ENCODE assay signal across 8 cellular contexts in genomic region chr15:90870354-90871096, GRCh38. TPM values are rescaled to one million over a fixed set of nuclear protein-coding genes. Genes with fewer than 3 reads are reported as not detected.
DNase-seq lines count a peak whose midpoint lies in the region; ATAC-seq and TF ChIP-seq lines count a peak whose summit lies in the region.

No MANE protein-coding gene starts in this region.

- H3K4me2 ChIP-seq in SU-DHL-6 (ENCODE audit: low read depth, low read length, poor library complexity, severe bottlenecking) (peak overlapping the region; percentile 55), neuronal stem cell (ENCODE audit: insufficient read depth, low read length, poor library complexity, severe bottlenecking) (peak overlapping the region; percentile 76)

- H2AFZ ChIP-seq in SU-DHL-6 (ENCODE audit: low read depth, low read length, severe bottlenecking) (peak overlapping the region; percentile 39), neuronal stem cell (ENCODE audit: low read length) (peak overlapping the region; percentile 90)

- H3K9me3 ChIP-seq in SU-DHL-6 (ENCODE audit: insufficient read depth, low read length): no peaks in the 10 kb centered on the region
- no peaks in the 10 kb centered on the region for H3K9me3 ChIP-seq in esophagus (ENCODE audit: control insufficient read depth in 2 of 2, insufficient read depth in 1 of 2, low read depth in 1 of 2, low read length in 1 of 2)
- no peaks in the 10 kb centered on the region for H3K9me3 ChIP-seq in neuronal stem cell (replicated peaks in 1 of 2; ENCODE audit: control insufficient read depth in 2 of 2, insufficient read depth in 1 of 2, low read depth in 1 of 2, low read length in 2 of 2)

- H3K4ac ChIP-seq in neuronal stem cell (ENCODE audit: low read length): no peak overlapping the region

- DNase-seq in H7: no peak
- DNase-seq in neuronal stem cell (ENCODE audit: low spot score): no peak
- DNase-seq in NCI-H2029 treated with DMSO at 0.1 percent for 48 hours (lab: John Stamatoyannopoulos, UW): no peak
- no peak for DNase-seq in NOMO-1 treated with DMSO at 0.1 percent for 48 hours (lab: John Stamatoyannopoulos, UW; ENCODE audit: unreplicated experiment)

- peak overlapping the region; percentile 50 for H2BK15ac ChIP-seq in neuronal stem cell (ENCODE audit: low read length)

- H3K18ac ChIP-seq in neuronal stem cell (ENCODE audit: low read length): peak overlapping the region; percentile 94

- no peak overlapping the region for H3K27ac ChIP-seq in SU-DHL-6 (ENCODE audit: low read depth, low read length)
- peak overlapping the region; percentile 87 to 89 for H3K27ac ChIP-seq in esophagus (ENCODE audit: low read depth in 2 of 2, low read length in 1 of 2)
- H3K27ac ChIP-seq in neuronal stem cell (replicated peaks; ENCODE audit: low read length): peak overlapping the region; percentile 42

- H3K27me3 ChIP-seq in H7 (ENCODE audit: control insufficient read depth, insufficient read depth, low read length) (no peaks in the 10 kb centered on the region), SU-DHL-6 (ENCODE audit: low read length) (no peaks in the 10 kb centered on the region), esophagus (ENCODE audit: control insufficient read depth in 1 of 2, insufficient read depth in 2 of 2, low read length in 2 of 2) (no peaks in the 10 kb centered on the region), neuronal stem cell (ENCODE audit: control insufficient read depth in 3 of 3, insufficient read depth in 3 of 3, low read depth in 1 of 3, low read length in 3 of 3) (no peaks in the 10 kb centered on the region)

- H2AK5ac ChIP-seq in neuronal stem cell (ENCODE audit: low read depth, low read length): no peak overlapping the region

- H4K91ac ChIP-seq in neuronal stem cell (ENCODE audit: low read depth, low read length, poor library complexity): no peak overlapping the region

- H3K9ac ChIP-seq in SU-DHL-6 (ENCODE audit: low read length) (peak overlapping the region; percentile 43; the same call in 1 of the 2 replicates), neuronal stem cell (ENCODE audit: low read depth, low read length, poor library complexity) (peak overlapping the region; percentile 68)

- no peaks in the 10 kb centered on the region for H3K79me2 ChIP-seq in SU-DHL-6 (ENCODE audit: insufficient read depth, low read length)

- H3K36me3 ChIP-seq in H7 (replicated peaks; ENCODE audit: control insufficient read depth, insufficient read depth, low read length) (no peaks in the 10 kb centered on the region), SU-DHL-6 (ENCODE audit: low read length) (no peaks in the 10 kb centered on the region), esophagus (ENCODE audit: control insufficient read depth in 2 of 2, insufficient read depth in 2 of 2, low read length in 1 of 2) (peaks cover 0 to 2% of the 10 kb centered on the region in 2 donors), neuronal stem cell (replicated peaks in 1 of 2; ENCODE audit: control insufficient read depth in 2 of 2, insufficient read depth in 2 of 2, low read length in 2 of 2) (no peaks in the 10 kb centered on the region)

- H2BK120ac ChIP-seq in neuronal stem cell (ENCODE audit: low read depth, low read length): peak overlapping the region; percentile 53

- H3K23ac ChIP-seq in neuronal stem cell (ENCODE audit: low read depth, low read length, poor library complexity): no peak overlapping the region

- peaks cover 3% of the 10 kb centered on the region for H3K79me1 ChIP-seq in neuronal stem cell (ENCODE audit: low read depth, low read length)

- H3F3A ChIP-seq in SU-DHL-6 (ENCODE audit: insufficient read depth): no peaks in the 10 kb centered on the region

- peaks cover 14 to 23% of the 10 kb centered on the region in 2 donors for H3K4me1 ChIP-seq in esophagus (ENCODE audit: control insufficient read depth in 2 of 2, insufficient read depth in 2 of 2, low read length in 1 of 2)
- H3K4me1 ChIP-seq in neuronal stem cell (ENCODE audit: control insufficient read depth in 2 of 2, insufficient read depth in 1 of 2, low read depth in 1 of 2, low read length in 2 of 2): peaks cover 35 to 40% of the 10 kb centered on the region in 2 donors

- H2BK12ac ChIP-seq in neuronal stem cell (ENCODE audit: low read length): no peak overlapping the region

- no peak for ATAC-seq in GM19023 (IDR thresholded peaks at IDR 0.05; ENCODE audit: unreplicated experiment)
- no peak for ATAC-seq in HG03469 (IDR thresholded peaks at IDR 0.05; ENCODE audit: unreplicated experiment)

- no peaks in the 10 kb centered on the region for H4K20me1 ChIP-seq in SU-DHL-6 (ENCODE audit: low read depth, low read length)

- WGBS in esophagus, 2 donors: 28 to 38% methylated on average over 16 of the region's 16 CpGs
- WGBS in neuronal stem cell (ENCODE audit: extremely low coverage in 2 of 2, insufficient read length in 2 of 2, insufficient replicate concordance in 1 of 2), 2 donors: no CpG with 5 or more reads among the region's 16 CpGs

- no peak overlapping the region for H2BK5ac ChIP-seq in neuronal stem cell (ENCODE audit: low read length)

- TF ChIP-seq CTCF in SU-DHL-6 (IDR thresholded peaks at IDR 0.05; ENCODE audit: insufficient read depth, low read length, poor library complexity, severe bottlenecking): no peak

- no peak overlapping the region for H3K14ac ChIP-seq in neuronal stem cell (ENCODE audit: low read length)

- H3K4me3 ChIP-seq in H7 (ENCODE audit: insufficient read depth, low read depth, low read length) (peak overlapping the region; percentile 65), SU-DHL-6 (ENCODE audit: insufficient read depth, low read length, poor library complexity, severe bottlenecking) (peak overlapping the region; percentile 47), esophagus (ENCODE audit: low read depth in 1 of 2, low read length in 2 of 2) (peak overlapping the region; percentile 74 to 81), neuronal stem cell (ENCODE audit: low read length in 2 of 2) (peak overlapping the region; percentile 53 to 79)

- H4K8ac ChIP-seq in neuronal stem cell (ENCODE audit: low read depth, low read length): no peak overlapping the region

- H3K9me2 ChIP-seq in SU-DHL-6 (replicated peaks; ENCODE audit: insufficient read depth, low read length): no peaks in the 10 kb centered on the region

RNA-seq across cellular contexts. Expression of gene FURIN, which starts 2.1 kb away (rescaled TPM):
- total RNA-seq in H7 (2014; rRNA removed; shearing (Covaris generic)): 56.5 and 68.9 TPM in 2 replicates
- 10 to 100 TPM; 21.0 to 22.3 TPM for polyA plus RNA-seq in esophagus
- polyA plus RNA-seq in neuronal stem cell (2013, experiment 1 of 2): 19.3 TPM
- polyA plus RNA-seq in neuronal stem cell (2013, experiment 2 of 2): 19.0 TPM

RNA-seq across cellular contexts. Expression of gene FES, which starts 13.8 kb away (rescaled TPM):
- total RNA-seq in H7 (2014; rRNA removed; shearing (Covaris generic)): 11.2 and 13.6 TPM in 2 replicates
- 1 to 10 TPM; 3.8 to 4.8 TPM for polyA plus RNA-seq in esophagus
- 2.6 TPM for polyA plus RNA-seq in neuronal stem cell (2013, experiment 1 of 2)
- polyA plus RNA-seq in neuronal stem cell (2013, experiment 2 of 2): 2.3 TPM

RNA-seq across cellular contexts. Expression of gene MAN2A2, which starts 32.6 kb away (rescaled TPM):
- 7.4 and 11.6 TPM in 2 replicates for total RNA-seq in H7 (2014; rRNA removed; shearing (Covaris generic))
- 10 to 100 TPM; 15.8 to 22.1 TPM for polyA plus RNA-seq in esophagus
- polyA plus RNA-seq in neuronal stem cell (2013, experiment 1 of 2): 41.6 TPM
- polyA plus RNA-seq in neuronal stem cell (2013, experiment 2 of 2): 37.8 TPM
